ENCODE assay signal across 14 cellular contexts in the genomic region with DNA sequence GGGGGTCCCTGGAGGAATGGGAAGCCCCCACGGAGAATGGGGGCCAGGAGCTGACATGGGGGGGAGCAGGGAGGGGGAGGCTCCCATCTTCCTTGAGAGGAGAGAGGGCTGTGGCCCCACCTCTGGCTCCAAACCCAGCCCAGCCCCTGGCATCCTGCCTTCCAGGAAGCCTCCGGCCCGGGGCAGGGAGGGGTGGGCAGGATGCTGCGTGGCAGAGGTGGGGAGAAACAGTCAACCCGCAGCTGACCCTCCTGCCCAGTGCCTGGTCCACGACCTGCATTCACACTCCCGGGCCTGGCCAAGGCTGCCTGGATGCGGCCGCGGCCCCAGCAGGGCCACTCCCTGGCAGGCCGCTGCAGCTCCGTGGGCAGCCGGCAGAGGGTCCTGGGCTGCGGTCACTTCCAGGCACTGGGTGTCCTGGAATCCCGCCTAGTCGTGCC. TPM values are rescaled to one million over a fixed set of nuclear protein-coding genes. Genes with fewer than 3 reads are reported as not detected.
DNase-seq lines count a peak whose midpoint lies in the region; ATAC-seq and TF ChIP-seq lines count a peak whose summit lies in the region.
"Had no signal": no experiment of that assay in that cellular context is flagged by ENCODE, and none has a peak within 500 bp of the region (broad histone marks: within the 10 kb centered on the region; RNA-seq: fewer than 3 reads in every experiment).

No MANE protein-coding gene starts in this region.

- TF ChIP-seq POLR2A in Peyer's patch (IDR thresholded peaks at IDR 0.05) = no peak

- no peaks in the 10 kb centered on the region for H3K9me3 ChIP-seq in T-helper 17 cell (ENCODE audit: control insufficient read depth, low read length, poor library complexity, severe bottlenecking)
- H3K9me3 ChIP-seq in thoracic aorta = no peaks in the 10 kb centered on the region
- no peaks in the 10 kb centered on the region for H3K9me3 ChIP-seq in Peyer's patch

- ATAC-seq in T-helper 17 cell (no peak), thoracic aorta (ENCODE audit: insufficient number of reproducible peaks, low FRiP score, low read depth) (no peak)
- ATAC-seq: stimulated activated memory B cell treated with anti-CD40 and anti-IgM and Interleukin-4, amounts not matched to agents 10 μg/mL and 1 μg/mL and 100 μg/mL, for 72 hours had no signal

- intact Hi-C loops in dorsolateral prefrontal cortex (cut with DNase I) = loop anchor here in 1 of 2 donors (10.0 kb wide), 1 partner anchor 198 kb away; a partner anchor contains a TSS

- peaks cover 22% of the 10 kb centered on the region for H3K4me1 Mint-ChIP-seq in T-helper 17 cell

- H3K4me3 ChIP-seq in dorsolateral prefrontal cortex (peak overlapping the region in 34 of 59 donors; percentile 4 to 60 (median 47)), thoracic aorta (peak overlapping the region; percentile 63), Peyer's patch (peak overlapping the region in 2 of 4 donors; percentile 45 to 46)
- H3K4me3 ChIP-seq: GM23248 had no signal

- H3K4me1 ChIP-seq in thoracic aorta (ENCODE audit: control insufficient read depth in 1 of 2, low read depth in 2 of 2) (peaks cover 13 to 26% of the 10 kb centered on the region in 2 donors), Peyer's patch (peaks cover 0 to 40% (median 12%) of the 10 kb centered on the region in 4 donors)

- no peak overlapping the region for H3K27ac Mint-ChIP-seq in T-helper 17 cell
- H3K27ac Mint-ChIP-seq: immature natural killer cell; stimulated activated memory B cell treated with anti-CD40 and anti-IgM and Interleukin-4, amounts not matched to agents 10 μg/mL and 1 μg/mL and 100 μg/mL, for 72 hours had no signal

- H3K36me3 ChIP-seq in thoracic aorta = no peaks in the 10 kb centered on the region
- H3K36me3 ChIP-seq in Peyer's patch = no peaks in the 10 kb centered on the region

- peak overlapping the region; percentile 82 for H3K4me3 Mint-ChIP-seq in T-helper 17 cell
- H3K4me3 Mint-ChIP-seq: stimulated activated memory B cell treated with anti-CD40 and anti-IgM and Interleukin-4, amounts not matched to agents 10 μg/mL and 1 μg/mL and 100 μg/mL, for 72 hours had no signal

- TF ChIP-seq CTCF in dorsolateral prefrontal cortex (IDR thresholded peaks at IDR 0.05 in 54 of 56, conservative IDR thresholded peaks at IDR 0.05 in 2 of 56; ENCODE audit: low read depth in 1 of 56, partially characterized antibody in 56 of 56) (peak in 1 of 56 donors; percentile 23), thoracic aorta (IDR thresholded peaks at IDR 0.05) (no peak), Peyer's patch (IDR thresholded peaks at IDR 0.05) (peak in 2 of 6 experiments; percentile 8 to 13)

- peaks cover 7% of the 10 kb centered on the region for H3K36me3 Mint-ChIP-seq in T-helper 17 cell (ENCODE audit: low read depth)
- H3K36me3 Mint-ChIP-seq: brain; immature natural killer cell; stimulated activated memory B cell treated with anti-CD40 and anti-IgM and Interleukin-4, amounts not matched to agents 10 μg/mL and 1 μg/mL and 100 μg/mL, for 72 hours had no signal

- DNase-seq in T-helper 17 cell (no peak), dorsolateral prefrontal cortex (peak in 1 of 10 donors; percentile 43), lung microvascular endothelial cell (ENCODE audit: low read depth in 2 of 2) (peak; percentile 32 to 61), thoracic aorta (ENCODE audit: low spot score) (no peak), NCI-H2081 (lab: John Stamatoyannopoulos, UW) (no peak), RKO (ENCODE audit: low spot score) (no peak), Peyer's patch (no peak)
- DNase-seq: activated T-cell treated with anti-CD3 and anti-CD28 coated beads, Interleukin-2, amount 50 U/mL, for 48 hours; CD8-positive, alpha-beta memory T cell; GM23248; immature natural killer cell had no signal

- H3K27ac ChIP-seq in dorsolateral prefrontal cortex (peak overlapping the region in 14 of 59 donors; percentile 6 to 67 (median 44)), thoracic aorta (peak overlapping the region in 1 of 2 donors; percentile 17), Peyer's patch (peak overlapping the region in 2 of 4 donors; percentile 42 to 43)
- H3K27ac ChIP-seq: GM23248 had no signal

- peaks cover 21% of the 10 kb centered on the region for H3K27me3 Mint-ChIP-seq in T-helper 17 cell

- H3K27me3 ChIP-seq in dorsolateral prefrontal cortex (peaks cover 0 to 59% (median 22%) of the 10 kb centered on the region in 45 donors), thoracic aorta (replicated peaks; ENCODE audit: insufficient read depth) (peaks cover 21% of the 10 kb centered on the region), Peyer's patch (peaks cover 0 to 29% of the 10 kb centered on the region in 2 donors)

RNA-seq across cellular contexts. Expression of a gene that starts 39.0 kb away (rescaled TPM):
- 1 to 10 TPM; 3.1 to 3.7 TPM for total RNA-seq in T-helper 17 cell
- 100 to 1,000 TPM in 117 of 120 experiments, 10 to 100 TPM in 3; 50.4 to 376 (median 222) TPM for total RNA-seq in dorsolateral prefrontal cortex
- total RNA-seq in lung microvascular endothelial cell = not detected in 2 replicates
- total RNA-seq in thoracic aorta = 1 to 10 TPM in 1 of 2 donors, under 1 TPM in 1; 0.85 to 1.2 TPM
- total RNA-seq in Peyer's patch = under 1 TPM in 2 of 4 donors, not detected in 2; 0.35 to 0.67 TPM
- total RNA-seq: GM23248, HT1080 had no signal

Comparison
In these comparisons a context has a peak if more than half of its experiments do, and no peak if none do; other contexts are left out.
1. DNase-seq: peak in lung microvascular endothelial cell (2 of 2); none in T-helper 17 cell (0 of 3), thoracic aorta (single experiment), NCI-H2081 (0 of 2), RKO (single experiment) and Peyer's patch (0 of 3).
2. RNA of a gene that starts 39.0 kb away (total RNA-seq): 50.4 to 376 TPM in dorsolateral prefrontal cortex; 3.1 to 3.7 TPM in T-helper 17 cell, 0.85 to 1.2 TPM in thoracic aorta, 0.35 to 0.67 TPM in Peyer's patch and not detected in lung microvascular endothelial cell; every median in the first group is over 10 times any median in the second.